In the genomic region with DNA sequence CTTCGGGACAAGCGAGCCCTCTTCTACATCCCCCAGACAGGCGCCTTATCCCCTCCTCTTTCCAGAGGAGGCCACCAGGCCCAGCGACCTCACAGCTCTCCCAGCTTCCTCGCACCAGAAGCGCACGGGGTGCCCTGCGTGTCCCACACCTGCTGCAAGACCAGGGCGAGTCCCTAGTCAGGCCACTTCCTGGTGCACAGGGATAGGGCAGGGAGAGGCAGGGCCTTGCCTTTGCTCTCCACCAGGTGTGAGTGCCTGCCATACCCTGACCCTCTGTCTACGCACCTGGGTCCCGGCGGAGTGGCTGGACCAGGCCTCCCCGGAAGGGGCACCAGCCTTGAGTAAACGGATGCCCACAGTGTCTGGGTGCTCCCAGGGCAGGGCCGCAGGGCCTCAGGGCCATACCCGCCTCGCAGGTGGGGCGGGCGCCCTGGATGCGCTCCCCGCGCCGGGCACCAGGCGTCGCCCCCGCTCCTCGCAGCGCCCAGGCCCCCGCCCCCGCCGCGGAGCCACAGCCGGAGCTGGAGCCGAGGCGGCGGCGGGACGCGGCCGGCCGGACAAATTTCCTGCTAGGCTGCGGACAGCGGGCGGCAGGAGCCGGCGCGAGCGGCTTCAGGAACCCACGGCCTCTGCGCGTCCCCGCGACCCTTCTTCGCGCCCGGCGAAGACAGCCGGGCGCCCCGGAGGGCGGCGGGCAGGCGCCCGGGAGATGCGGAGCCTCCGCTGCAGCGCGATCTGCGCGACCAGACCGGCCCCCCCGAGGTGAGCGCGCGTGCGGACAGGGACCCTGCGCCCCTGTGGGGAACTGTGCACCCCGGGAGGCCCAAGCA, we compare ENCODE assay signal across 1 cellular context.
A peak's percentile ranks its signal among the peaks of the same experiment; 100 is the strongest.
TF ChIP-seq lines count a peak whose summit lies in the region.

A gene with protein sequence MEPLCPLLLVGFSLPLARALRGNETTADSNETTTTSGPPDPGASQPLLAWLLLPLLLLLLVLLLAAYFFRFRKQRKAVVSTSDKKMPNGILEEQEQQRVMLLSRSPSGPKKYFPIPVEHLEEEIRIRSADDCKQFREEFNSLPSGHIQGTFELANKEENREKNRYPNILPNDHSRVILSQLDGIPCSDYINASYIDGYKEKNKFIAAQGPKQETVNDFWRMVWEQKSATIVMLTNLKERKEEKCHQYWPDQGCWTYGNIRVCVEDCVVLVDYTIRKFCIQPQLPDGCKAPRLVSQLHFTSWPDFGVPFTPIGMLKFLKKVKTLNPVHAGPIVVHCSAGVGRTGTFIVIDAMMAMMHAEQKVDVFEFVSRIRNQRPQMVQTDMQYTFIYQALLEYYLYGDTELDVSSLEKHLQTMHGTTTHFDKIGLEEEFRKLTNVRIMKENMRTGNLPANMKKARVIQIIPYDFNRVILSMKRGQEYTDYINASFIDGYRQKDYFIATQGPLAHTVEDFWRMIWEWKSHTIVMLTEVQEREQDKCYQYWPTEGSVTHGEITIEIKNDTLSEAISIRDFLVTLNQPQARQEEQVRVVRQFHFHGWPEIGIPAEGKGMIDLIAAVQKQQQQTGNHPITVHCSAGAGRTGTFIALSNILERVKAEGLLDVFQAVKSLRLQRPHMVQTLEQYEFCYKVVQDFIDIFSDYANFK (plus strand): TSS at position 556 of the 830 bp plus-strand sequence. CDS start 133,779 bp downstream, outside the sequence.

TF ChIP-seq in HepG2, 621 proteins besides CTCF, POLR2A, EP300 and RAD21 (continued from another document):
- TF ChIP-seq, protein P1, sequence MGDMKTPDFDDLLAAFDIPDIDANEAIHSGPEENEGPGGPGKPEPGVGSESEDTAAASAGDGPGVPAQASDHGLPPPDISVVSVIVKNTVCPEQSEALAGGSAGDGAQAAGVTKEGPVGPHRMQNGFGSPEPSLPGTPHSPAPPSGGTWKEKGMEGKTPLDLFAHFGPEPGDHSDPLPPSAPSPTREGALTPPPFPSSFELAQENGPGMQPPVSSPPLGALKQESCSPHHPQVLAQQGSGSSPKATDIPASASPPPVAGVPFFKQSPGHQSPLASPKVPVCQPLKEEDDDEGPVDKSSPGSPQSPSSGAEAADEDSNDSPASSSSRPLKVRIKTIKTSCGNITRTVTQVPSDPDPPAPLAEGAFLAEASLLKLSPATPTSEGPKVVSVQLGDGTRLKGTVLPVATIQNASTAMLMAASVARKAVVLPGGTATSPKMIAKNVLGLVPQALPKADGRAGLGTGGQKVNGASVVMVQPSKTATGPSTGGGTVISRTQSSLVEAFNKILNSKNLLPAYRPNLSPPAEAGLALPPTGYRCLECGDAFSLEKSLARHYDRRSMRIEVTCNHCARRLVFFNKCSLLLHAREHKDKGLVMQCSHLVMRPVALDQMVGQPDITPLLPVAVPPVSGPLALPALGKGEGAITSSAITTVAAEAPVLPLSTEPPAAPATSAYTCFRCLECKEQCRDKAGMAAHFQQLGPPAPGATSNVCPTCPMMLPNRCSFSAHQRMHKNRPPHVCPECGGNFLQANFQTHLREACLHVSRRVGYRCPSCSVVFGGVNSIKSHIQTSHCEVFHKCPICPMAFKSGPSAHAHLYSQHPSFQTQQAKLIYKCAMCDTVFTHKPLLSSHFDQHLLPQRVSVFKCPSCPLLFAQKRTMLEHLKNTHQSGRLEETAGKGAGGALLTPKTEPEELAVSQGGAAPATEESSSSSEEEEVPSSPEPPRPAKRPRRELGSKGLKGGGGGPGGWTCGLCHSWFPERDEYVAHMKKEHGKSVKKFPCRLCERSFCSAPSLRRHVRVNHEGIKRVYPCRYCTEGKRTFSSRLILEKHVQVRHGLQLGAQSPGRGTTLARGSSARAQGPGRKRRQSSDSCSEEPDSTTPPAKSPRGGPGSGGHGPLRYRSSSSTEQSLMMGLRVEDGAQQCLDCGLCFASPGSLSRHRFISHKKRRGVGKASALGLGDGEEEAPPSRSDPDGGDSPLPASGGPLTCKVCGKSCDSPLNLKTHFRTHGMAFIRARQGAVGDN (CRISPR knock-in tag; IDR thresholded peaks at IDR 0.05): 0 out of 2 replicates have a peak, but pooled peaks have one; percentile 18
- TF ChIP-seq ZNF552 (CRISPR knock-in tag; IDR thresholded peaks at IDR 0.05; ENCODE audit: borderline replicate concordance) (no peak), ZFX (CRISPR knock-in tag; IDR thresholded peaks at IDR 0.05; ENCODE audit: low read depth) (peak; percentile 17; the same call in 1 of the 2 replicates)
